In genomic region chr2:189527812-189528591, GRCh38 we compare ENCODE assay signal across 16 cellular contexts.
"Had no signal": no experiment of that assay in that cellular context is flagged by ENCODE, and none has a peak within 500 bp of the region (broad histone marks: within the 10 kb centered on the region; RNA-seq: fewer than 3 reads in every experiment).

No MANE protein-coding gene starts in this region.

- H3K27ac ChIP-seq: cardiac muscle cell, epithelial cell of prostate, foreskin keratinocyte had no signal

- ATAC-seq: foreskin keratinocyte had no signal

- H3K9me3 Mint-ChIP-seq: stimulated activated naive CD8-positive, alpha-beta T cell treated with anti-CD3 and anti-CD28 coated beads, Interleukin-15, Interleukin-2, amounts not matched to agents 100 ng/mL and 50 ng/mL, for 24 hours; type B pancreatic cell had no signal

- DNase-seq: activated CD4-positive, alpha-beta T cell treated with anti-CD3 and anti-CD28 coated beads, Interleukin-2, amount 50 U/mL, for 4 hours; activated gamma-delta T cell treated with Interleukin-2 at 50 U/mL for 16 hours; amniotic stem cell; effector memory CD4-positive, alpha-beta T cell; foreskin keratinocyte; glutamatergic neuron; hypothalamus; occipital lobe; posterior cingulate gyrus had no signal

- H3K27me3 ChIP-seq: cardiac muscle cell, foreskin keratinocyte had no signal

- H3K36me3 Mint-ChIP-seq: activated naive CD8-positive, alpha-beta T cell; type B pancreatic cell had no signal

- H3K27ac Mint-ChIP-seq: activated naive CD8-positive, alpha-beta T cell; stimulated activated naive CD8-positive, alpha-beta T cell treated with anti-CD3 and anti-CD28 coated beads, Interleukin-15, Interleukin-2, amounts not matched to agents 100 ng/mL and 50 ng/mL, for 24 hours; type B pancreatic cell had no signal

- H3K4me3 ChIP-seq: cardiac muscle cell had no signal

- H3K36me3 ChIP-seq: cardiac muscle cell had no signal

- FAIRE-seq: keratinocyte, TTC549 had no signal

- H3K4me1 ChIP-seq: foreskin keratinocyte had no signal
